ENCODE assay signal across 9 cellular contexts in the genomic region with DNA sequence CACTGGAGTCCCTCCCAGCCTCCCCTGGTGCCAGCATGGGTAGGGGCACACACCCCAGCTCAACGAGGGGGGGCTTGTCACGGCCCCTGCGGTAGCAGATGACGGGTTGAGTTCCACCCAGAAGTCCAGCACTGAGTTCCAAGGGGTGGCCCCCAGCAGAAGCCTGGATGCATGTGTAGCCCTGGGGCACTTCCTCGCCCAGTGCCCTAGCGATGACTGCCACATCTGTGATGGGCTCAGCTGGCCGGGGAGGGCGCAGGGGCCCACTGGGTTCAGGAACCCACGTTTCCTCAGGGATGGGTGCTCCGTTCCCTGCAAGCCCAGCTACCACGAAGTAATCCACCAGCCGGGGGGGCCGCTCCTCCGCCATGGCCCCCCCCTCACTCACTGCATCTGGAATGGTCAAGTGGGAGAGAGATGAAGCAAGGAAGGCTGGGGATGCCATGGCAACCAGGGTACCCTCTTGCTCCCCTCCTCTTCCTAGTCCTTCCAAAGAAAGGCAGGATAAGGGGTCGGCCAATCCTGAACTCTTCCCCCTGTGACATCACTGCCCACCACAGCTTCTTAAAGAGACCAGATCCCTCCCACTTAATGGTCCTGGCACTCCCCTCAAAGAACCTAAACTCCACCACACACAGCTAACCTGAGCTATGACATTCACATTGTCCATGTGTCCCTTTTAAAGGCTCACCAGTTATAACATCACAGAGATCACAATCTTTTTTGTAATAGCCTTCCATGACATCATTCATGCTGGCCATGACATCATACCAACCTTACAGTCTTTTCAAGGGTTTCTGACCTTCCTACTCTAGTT. TPM values are rescaled to one million over a fixed set of nuclear protein-coding genes. Genes with fewer than 3 reads are reported as not detected.
DNase-seq lines count a peak whose midpoint lies in the region; ATAC-seq and TF ChIP-seq lines count a peak whose summit lies in the region.
"Had no signal": no experiment of that assay in that cellular context is flagged by ENCODE, and none has a peak within 500 bp of the region (broad histone marks: within the 10 kb centered on the region; RNA-seq: fewer than 3 reads in every experiment).

No MANE protein-coding gene starts in this region.

- no peaks in the 10 kb centered on the region for H3K36me3 ChIP-seq in breast epithelium

- H3K27ac Mint-ChIP-seq in CD14-positive monocyte (peak overlapping the region; percentile 98 to 100 (median 100)), natural killer cell (peak overlapping the region; percentile 92 to 96)

- no peak for TF ChIP-seq POLR2A in breast epithelium (IDR thresholded peaks at IDR 0.05)

- TF ChIP-seq CTCF in CD14-positive monocyte (IDR thresholded peaks at IDR 0.05) (no peak), breast epithelium (IDR thresholded peaks at IDR 0.05) (no peak), natural killer cell (IDR thresholded peaks at IDR 0.05) (no peak), foreskin fibroblast (IDR thresholded peaks at IDR 0.05; ENCODE audit: low read depth, low read length) (no peak)

- no peaks in the 10 kb centered on the region for H3K4me1 ChIP-seq in breast epithelium

- in situ Hi-C loops in KBM-7 (cut with MboI; ENCODE audit: low pct_unique_long_range_greater_than_20kb, low sequenced_read_pairs): no loop called here

- H3K36me3 Mint-ChIP-seq in CD14-positive monocyte: peaks cover 61 to 62% of the 10 kb centered on the region in 2 donors
- no peaks in the 10 kb centered on the region for H3K36me3 Mint-ChIP-seq in natural killer cell

- peaks cover 61% of the 10 kb centered on the region for H3K4me1 Mint-ChIP-seq in CD14-positive monocyte
- peaks cover 46 to 63% of the 10 kb centered on the region in 2 donors for H3K4me1 Mint-ChIP-seq in natural killer cell

- H3K27ac ChIP-seq in breast epithelium: peak overlapping the region; percentile 95 to 98

- H3K9me3 Mint-ChIP-seq in CD14-positive monocyte (no peaks in the 10 kb centered on the region), natural killer cell (no peaks in the 10 kb centered on the region)

- peak in 1 of 3 donors; percentile 2 for ATAC-seq in natural killer cell
- ATAC-seq in GM21390 (IDR thresholded peaks at IDR 0.05; ENCODE audit: unreplicated experiment): no peak
- ATAC-seq: PC-3 had no signal

- peak overlapping the region; percentile 92 to 95 (median 94) for H3K4me3 ChIP-seq in breast epithelium
- no peak overlapping the region for H3K4me3 ChIP-seq in foreskin fibroblast (ENCODE audit: low read depth in 1 of 2, low read length in 2 of 2)

- DNase-seq in CD14-positive monocyte (ENCODE audit: low spot score) (peak; percentile 83), KBM-7 (peak; percentile 43), breast epithelium (ENCODE audit: low spot score in 2 of 2) (no peak), natural killer cell (no peak), NCI-H1092 treated with DMSO at 0.1 percent for 48 hours (lab: John Stamatoyannopoulos, UW) (no peak), foreskin fibroblast (no peak), HCEC 1CT (no peak)
- DNase-seq: PC-3 had no signal

- H3K9me3 ChIP-seq in breast epithelium: no peaks in the 10 kb centered on the region

- intact Hi-C loops in CD14-positive monocyte (cut with micrococcal nuclease) (loop anchor here in 1 of 2 donors (2.0 kb wide), 1 partner anchor 21 kb away; the partner anchor contains the start of gene GATAD2B), breast epithelium (cut with DNase I; ENCODE audit: low total_unique reads) (no loop called here), natural killer cell (cut with micrococcal nuclease) (no loop called here)

- no peaks in the 10 kb centered on the region for H3K27me3 ChIP-seq in breast epithelium

- H3K27me3 Mint-ChIP-seq in CD14-positive monocyte (ENCODE audit: low read depth in 3 of 3) (no peaks in the 10 kb centered on the region), natural killer cell (ENCODE audit: low read depth in 2 of 2) (no peaks in the 10 kb centered on the region)

- peak overlapping the region; percentile 83 to 93 for H3K4me3 Mint-ChIP-seq in CD14-positive monocyte
- H3K4me3 Mint-ChIP-seq in natural killer cell: peak overlapping the region; percentile 94

RNA-seq across cellular contexts. Expression of gene DENND4B, which starts 2.3 kb away (rescaled TPM):
- 10 to 100 TPM in 1 of 2 donors, 1 to 10 TPM in 1; 7.8 to 10.9 TPM for polyA plus RNA-seq in CD14-positive monocyte
- 10 to 100 TPM; 33.4 to 34.1 (median 33.8) TPM for total RNA-seq in breast epithelium
- total RNA-seq in natural killer cell: 100 to 1,000 TPM; 244 to 322 (median 291) TPM

RNA-seq across cellular contexts. Expression of gene CRTC2, which starts 14.2 kb away (rescaled TPM):
- 10 to 100 TPM; 13.7 to 21.2 TPM for polyA plus RNA-seq in CD14-positive monocyte
- total RNA-seq in breast epithelium: 10 to 100 TPM; 16.2 to 19.7 (median 19.0) TPM
- 100 to 1,000 TPM; 144 to 166 (median 154) TPM for total RNA-seq in natural killer cell

RNA-seq across cellular contexts. Expression of gene SLC39A1, which starts 19.1 kb away (rescaled TPM):
- 10 to 100 TPM; 82.1 to 83.1 TPM for polyA plus RNA-seq in CD14-positive monocyte
- 100 to 1,000 TPM; 102 to 119 (median 111) TPM for total RNA-seq in breast epithelium
- total RNA-seq in natural killer cell: 10 to 100 TPM; 20.7 to 21.5 (median 21.2) TPM

RNA-seq across cellular contexts. Expression of gene GATAD2B, which starts 21.4 kb away (rescaled TPM):
- 1 to 10 TPM; 1.1 to 2.0 TPM for polyA plus RNA-seq in CD14-positive monocyte
- total RNA-seq in breast epithelium (10 to 100 TPM; 18.7 to 21.2 (median 20.0) TPM), natural killer cell (10 to 100 TPM; 68.1 to 91.3 (median 75.5) TPM)

RNA-seq across cellular contexts. Expression of gene CREB3L4, which starts 23.5 kb away (rescaled TPM):
- polyA plus RNA-seq in CD14-positive monocyte: 1 to 10 TPM; 5.0 to 6.8 TPM
- 10 to 100 TPM; 10.6 to 80.5 (median 65.2) TPM for total RNA-seq in breast epithelium
- 10 to 100 TPM; 10.8 to 16.8 (median 10.9) TPM for total RNA-seq in natural killer cell

Comparison
In these comparisons a context has a peak if more than half of its experiments do, and no peak if none do; other contexts are left out.
1. DNase-seq: peak in CD14-positive monocyte (single experiment) and KBM-7 (single experiment); none in breast epithelium (0 of 2), natural killer cell (single experiment), NCI-H1092 treated with DMSO at 0.1 percent for 48 hours (single experiment), foreskin fibroblast (0 of 2) and HCEC 1CT (single experiment).
2. H3K4me3 ChIP-seq: peak in breast epithelium (3 of 3); none in foreskin fibroblast (0 of 2).
3. RNA of gene DENND4B, which starts 2.3 kb away (total RNA-seq): 244 to 322 TPM in natural killer cell; 33.4 to 34.1 TPM in breast epithelium; every median in the first group is over 4 times any median in the second.
4. RNA of gene CRTC2, which starts 14.2 kb away (total RNA-seq): 144 to 166 TPM in natural killer cell; 16.2 to 19.7 TPM in breast epithelium; every median in the first group is over 4 times any median in the second.
5. RNA of gene SLC39A1, which starts 19.1 kb away (total RNA-seq): 102 to 119 TPM in breast epithelium; 20.7 to 21.5 TPM in natural killer cell; every median in the first group is over 4 times any median in the second.